ENCODE assay signal across 19 cellular contexts in the genomic region with DNA sequence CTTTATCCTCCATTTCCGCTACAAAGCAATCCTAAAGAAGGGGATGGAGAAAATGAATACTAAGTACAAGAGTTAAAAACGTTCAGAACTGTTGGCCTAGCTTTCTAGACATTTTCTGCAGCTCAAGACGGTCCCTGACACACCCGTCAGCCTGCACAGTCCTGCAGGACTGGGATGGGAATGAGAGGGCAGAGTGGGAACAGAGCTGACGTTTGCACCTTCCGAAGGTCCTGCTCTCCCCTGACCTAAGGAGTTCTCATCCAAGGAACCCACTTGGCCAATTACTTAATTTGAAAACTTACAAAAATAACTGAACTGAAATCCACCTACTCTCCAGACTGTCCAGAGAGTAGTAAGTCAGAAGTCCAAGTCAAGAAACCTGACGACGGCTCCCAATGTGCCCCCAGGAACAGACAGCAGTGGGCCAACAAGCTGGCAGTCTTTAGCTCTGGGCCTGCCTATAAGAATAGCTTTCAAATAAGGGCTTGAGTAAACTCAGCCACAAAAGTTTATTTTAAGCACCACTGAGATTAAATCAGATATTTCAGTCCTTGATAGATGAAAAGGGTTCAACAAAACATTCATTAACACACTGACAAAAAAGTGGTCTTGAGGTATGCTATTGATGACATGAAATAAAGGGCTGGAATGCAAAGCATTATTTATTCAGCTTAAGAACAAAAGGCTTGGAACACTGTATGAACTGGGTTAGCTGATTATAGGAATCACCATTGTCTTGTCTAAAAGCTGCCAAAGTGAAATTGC.
DNase-seq lines count a peak whose midpoint lies in the region; ATAC-seq, FAIRE-seq and TF ChIP-seq lines count a peak whose summit lies in the region.
"Had no signal": no experiment of that assay in that cellular context is flagged by ENCODE, and none has a peak within 500 bp of the region (broad histone marks: within the 10 kb centered on the region; RNA-seq: fewer than 3 reads in every experiment).

No MANE protein-coding gene starts in this region.

- peaks cover 4% of the 10 kb centered on the region; the same call in 1 of the 2 replicates for H3K4me1 ChIP-seq in H9 (ENCODE audit: insufficient read depth, low read length)
- H3K4me1 ChIP-seq in astrocyte (ENCODE audit: insufficient read depth, low read length): peaks cover 17% of the 10 kb centered on the region
- peaks cover 0 to 6% (median 4%) of the 10 kb centered on the region in 3 donors for H3K4me1 ChIP-seq in esophagus squamous epithelium
- H3K4me1 ChIP-seq: psoas muscle had no signal

- no peaks in the 10 kb centered on the region for H3K79me1 ChIP-seq in H9 (ENCODE audit: insufficient read depth, low read depth, low read length, poor library complexity, severe bottlenecking)

- DNase-seq in H9 (no peak), astrocyte (ENCODE audit: low read depth) (peak; percentile 83), left ventricle myocardium superior (no peak), renal cortical epithelial cell (ENCODE audit: low read depth) (peak; percentile 70), NCI-H1092 (lab: John Stamatoyannopoulos, UW) (no peak), esophagus squamous epithelium (lab: John Stamatoyannopoulos, UW) (no peak), foreskin melanocyte (no peak)
- DNase-seq: activated CD4-positive, alpha-beta T cell treated with anti-CD3 and anti-CD28 coated beads for 48 hours; activated naive CD4-positive, alpha-beta T cell treated with Interleukin-2 at 50 U/mL for 16 hours; left lung; NCI-H1930; NCI-H510A; psoas muscle; stimulated activated CD4-positive, alpha-beta T cell treated with anti-CD3 and anti-CD28 coated beads, Interleukin-2, amount 100 ng/mL, for 24 hours; T-helper 9 cell had no signal

- H3K79me2 ChIP-seq in H9 (ENCODE audit: insufficient read depth, low read length) (no peaks in the 10 kb centered on the region), astrocyte (ENCODE audit: insufficient read depth, low read length) (no peaks in the 10 kb centered on the region)

- H3K14ac ChIP-seq in H9 (ENCODE audit: insufficient read depth, low read length): no peak overlapping the region

- no peaks in the 10 kb centered on the region for H3K23me2 ChIP-seq in H9 (ENCODE audit: insufficient read length, low read depth, low read length, poor library complexity, severe bottlenecking)

- H4K91ac ChIP-seq in H9 (ENCODE audit: insufficient read length, low read depth, low read length): no peak overlapping the region

- H3K4ac ChIP-seq in H9 (ENCODE audit: low read depth, low read length): no peak overlapping the region

- H3K27me3 ChIP-seq in H9 (ENCODE audit: insufficient read depth, low read length) (no peaks in the 10 kb centered on the region), astrocyte (ENCODE audit: insufficient read depth, low read length) (no peaks in the 10 kb centered on the region), esophagus squamous epithelium (no peaks in the 10 kb centered on the region)
- H3K27me3 ChIP-seq: brain microvascular endothelial cell, left lung had no signal

- H4K8ac ChIP-seq in H9 (replicated peaks; ENCODE audit: insufficient read length, low read depth, low read length): no peak overlapping the region

- no peak overlapping the region for H3T11ph ChIP-seq in H9 (ENCODE audit: low read length)

- WGBS in H9 (ENCODE audit: extremely low coverage, insufficient read length, low lambda C conversion rate): no CpG with 5 or more reads among the region's 8 CpGs
- WGBS in esophagus squamous epithelium, 2 donors: 65 to 71% methylated on average over 8 of the region's 8 CpGs

- no peak overlapping the region for H3K4me2 ChIP-seq in H9 (ENCODE audit: insufficient read depth, insufficient read length, low read length)
- peak overlapping the region; percentile 49 for H3K4me2 ChIP-seq in astrocyte (ENCODE audit: low read length)

- no peak overlapping the region for H3K4me3 ChIP-seq in astrocyte (ENCODE audit: insufficient read depth, low read depth, low read length)
- no peak overlapping the region for H3K4me3 ChIP-seq in esophagus squamous epithelium
- H3K4me3 ChIP-seq: left lung, psoas muscle had no signal

- intact Hi-C loops in left ventricle myocardium superior (cut with micrococcal nuclease) (no loop called here), esophagus squamous epithelium (cut with DNase I) (no loop called here)

- H3K27ac ChIP-seq in H9 (ENCODE audit: insufficient read length, low read depth, low read length) (no peak overlapping the region), astrocyte (ENCODE audit: low read depth, low read length) (no peak overlapping the region), esophagus squamous epithelium (peak overlapping the region in 2 of 4 donors; percentile 19 to 27)
- H3K27ac ChIP-seq: brain microvascular endothelial cell, psoas muscle had no signal

- no peak overlapping the region for H3K18ac ChIP-seq in H9 (ENCODE audit: insufficient read length, low read depth, low read length)

- H3K56ac ChIP-seq in H9 (ENCODE audit: insufficient read length, low read depth, low read length): no peak overlapping the region

- peak overlapping the region in 2 of 3 experiments; percentile 87 to 88; a peak in 4 of 7 replicates for H3K27ac Mint-ChIP-seq in H9
- no peak overlapping the region for H3K27ac Mint-ChIP-seq in astrocyte (ENCODE audit: unreplicated experiment)

- no peak for TF ChIP-seq POLR2A in esophagus squamous epithelium (IDR thresholded peaks at IDR 0.05)

- H2AFZ ChIP-seq in H9 (ENCODE audit: low read length) (no peak overlapping the region), astrocyte (ENCODE audit: low read depth, low read length) (no peak overlapping the region)

- H3K4me3 Mint-ChIP-seq in H9: no peak overlapping the region
- no peak overlapping the region for H3K4me3 Mint-ChIP-seq in astrocyte (ENCODE audit: unreplicated experiment)

- H3K4me1 Mint-ChIP-seq in H9: peaks cover 13 to 16% of the 10 kb centered on the region in 2 experiments
- H3K4me1 Mint-ChIP-seq in astrocyte (ENCODE audit: low read depth, unreplicated experiment): peaks cover 23% of the 10 kb centered on the region

- TF ChIP-seq CTCF in H9 (conservative IDR thresholded peaks at IDR 0.05) (no peak), astrocyte (IDR thresholded peaks at IDR 0.05; ENCODE audit: insufficient read depth, low read depth, low read length) (no peak), esophagus squamous epithelium (IDR thresholded peaks at IDR 0.05) (no peak)

- H4K20me1 ChIP-seq in H9 (ENCODE audit: control insufficient read depth, insufficient read depth, insufficient read length) (no peaks in the 10 kb centered on the region), astrocyte (ENCODE audit: insufficient read depth, low read length) (no peaks in the 10 kb centered on the region)

- H3K36me3 ChIP-seq in astrocyte (ENCODE audit: insufficient read depth, low read length) (no peaks in the 10 kb centered on the region), esophagus squamous epithelium (peaks cover 0 to 76% (median 0%) of the 10 kb centered on the region in 3 donors)
- H3K36me3 ChIP-seq: brain microvascular endothelial cell, left lung had no signal

- no peak overlapping the region for H2BK20ac ChIP-seq in H9 (ENCODE audit: low read depth, low read length, poor library complexity, severe bottlenecking)

- H2BK15ac ChIP-seq in H9 (ENCODE audit: low read depth, low read length): no peak overlapping the region

- H3K9me3 Mint-ChIP-seq in H9 (peaks cover 9 to 11% of the 10 kb centered on the region in 2 experiments), astrocyte (ENCODE audit: unreplicated experiment) (no peaks in the 10 kb centered on the region)

- no peak for FAIRE-seq in astrocyte (lab: Jason Lieb, UNC)
- FAIRE-seq: GM12892 had no signal

- ATAC-seq in left ventricle myocardium superior: peak; percentile 57
- ATAC-seq in GM21423 (IDR thresholded peaks at IDR 0.05; ENCODE audit: unreplicated experiment): no peak
- ATAC-seq: psoas muscle had no signal

- H2BK12ac ChIP-seq in H9 (ENCODE audit: insufficient read length, low read depth, low read length): no peak overlapping the region

- H3K23ac ChIP-seq in H9 (ENCODE audit: insufficient read length, low read depth, low read length): no peak overlapping the region

- H3K36me3 Mint-ChIP-seq in H9 (ENCODE audit: insufficient read depth in 1 of 3, low read depth in 3 of 3) (peaks cover 15 to 31% (median 17%) of the 10 kb centered on the region in 3 experiments), astrocyte (ENCODE audit: low read depth, unreplicated experiment) (peaks cover 25% of the 10 kb centered on the region)

- H3K9ac ChIP-seq in H9 (ENCODE audit: extremely low read depth, insufficient read length, low read length) (no peak overlapping the region), astrocyte (ENCODE audit: low read length) (no peak overlapping the region)

- H2BK5ac ChIP-seq in H9 (ENCODE audit: insufficient read length, low read length): no peak overlapping the region

- H3K27me3 Mint-ChIP-seq in H9 (ENCODE audit: low read depth) (no peaks in the 10 kb centered on the region), astrocyte (ENCODE audit: low read depth, unreplicated experiment) (no peaks in the 10 kb centered on the region)

- no peak overlapping the region for H4K5ac ChIP-seq in H9 (ENCODE audit: insufficient read length, low read depth, low read length)

- H2AK5ac ChIP-seq in H9 (ENCODE audit: insufficient read length, low read length): no peak overlapping the region

- no peak overlapping the region for H2BK120ac ChIP-seq in H9 (ENCODE audit: low read depth, low read length, poor library complexity, severe bottlenecking)

- H3K9me3 ChIP-seq in H9 (ENCODE audit: control insufficient read depth, low read depth, low read length) (no peaks in the 10 kb centered on the region), astrocyte (ENCODE audit: insufficient read depth, low read depth, low read length) (no peaks in the 10 kb centered on the region), esophagus squamous epithelium (no peaks in the 10 kb centered on the region)
- H3K9me3 ChIP-seq: Caco-2, left lung, psoas muscle had no signal

Comparison
In these comparisons a context has a peak if more than half of its experiments do, and no peak if none do; other contexts are left out.
1. DNase-seq: peak in astrocyte (single experiment) and renal cortical epithelial cell (single experiment); none in H9 (single experiment), left ventricle myocardium superior (single experiment), NCI-H1092 (single experiment), esophagus squamous epithelium (single experiment) and foreskin melanocyte (single experiment).